In genomic region chr1:86472165-86472564, GRCh38 we compare ENCODE assay signal across 1 cellular context.
TF ChIP-seq lines count a peak whose summit lies in the region.

No MANE protein-coding gene starts in this region.

TF ChIP-seq in H1, 55 proteins besides CTCF, POLR2A, EP300 and RAD21:
- TF ChIP-seq ZNF274 (IDR thresholded peaks at IDR 0.05; ENCODE audit: borderline replicate concordance, extremely low read depth, low read length) = no peak
- TF ChIP-seq ATF3 (IDR thresholded peaks at IDR 0.05; ENCODE audit: insufficient read depth, low read depth, low read length) = no peak
- TF ChIP-seq POLR2AphosphoS5 (IDR thresholded peaks at IDR 0.05; ENCODE audit: low read depth, low read length) = no peak
- no peak for TF ChIP-seq TCF12 (IDR thresholded peaks at IDR 0.05; ENCODE audit: low read depth, low read length)
- TF ChIP-seq TBP (IDR thresholded peaks at IDR 0.05; ENCODE audit: low read depth, low read length) = no peak
- no peak for TF ChIP-seq CHD2 (IDR thresholded peaks at IDR 0.05; ENCODE audit: low read length)
- no peak for TF ChIP-seq EZH2 (IDR thresholded peaks at IDR 0.05; ENCODE audit: low read depth, low read length, severe bottlenecking)
- no peak for TF ChIP-seq YY1 (IDR thresholded peaks at IDR 0.05; ENCODE audit: low read depth, low read length)
- TF ChIP-seq CBX5 (IDR thresholded peaks at IDR 0.05; ENCODE audit: low read depth, low read length) = no peak
- no peak for TF ChIP-seq RFX5 (IDR thresholded peaks at IDR 0.05; ENCODE audit: borderline replicate concordance, low read depth, low read length)
- no peak for TF ChIP-seq JUN (IDR thresholded peaks at IDR 0.05; ENCODE audit: low read depth, low read length)
- no peak for TF ChIP-seq KDM1A (IDR thresholded peaks at IDR 0.05; ENCODE audit: borderline replicate concordance, low read length)
TF ChIP-seq in H1: peak in this region for 0.
